8 cellular contexts compared by ENCODE assay signal in the genomic region with DNA sequence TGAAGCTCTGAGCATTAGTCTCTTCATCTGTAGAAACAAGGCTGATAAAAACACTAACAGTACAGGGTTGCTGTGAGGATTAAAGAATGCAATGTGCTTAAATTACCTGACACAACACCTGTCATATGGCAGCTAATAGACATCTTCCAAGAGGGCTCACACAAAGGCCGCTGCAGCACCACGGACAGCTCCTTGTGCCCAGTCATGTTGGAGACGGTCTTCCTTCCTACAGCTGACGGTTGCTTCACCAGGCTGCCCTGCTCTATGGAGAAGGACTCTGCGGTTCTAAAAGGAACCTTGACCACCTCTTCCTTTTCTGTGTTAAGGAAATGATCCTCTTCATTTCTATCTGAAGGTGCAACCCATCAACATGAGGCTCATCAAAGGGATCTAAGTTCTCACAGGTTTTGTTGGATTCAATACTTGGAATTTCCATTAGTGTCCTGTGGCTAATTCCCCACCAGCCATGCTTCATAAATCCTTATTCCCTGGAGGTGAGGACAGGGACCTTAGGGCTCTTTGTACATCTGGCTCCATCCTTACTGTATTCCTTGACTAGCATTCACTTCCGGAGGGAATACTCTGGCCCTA.
A peak's percentile ranks its signal among the peaks of the same experiment; 100 is the strongest.
DNase-seq lines count a peak whose midpoint lies in the region; ATAC-seq, FAIRE-seq and TF ChIP-seq lines count a peak whose summit lies in the region.

No MANE protein-coding gene starts in this region.

- no peak for ATAC-seq in activated T-cell treated with anti-CD3 and anti-CD28 coated beads, Interleukin-2, amount 50 U/mL, for 72 hours (replicated peaks in 1 of 2)
- ATAC-seq in upper lobe of right lung: peak; percentile 67

- H3K4me3 Mint-ChIP-seq in CD4-positive, alpha-beta memory T cell: no peak overlapping the region
- H3K4me3 Mint-ChIP-seq in activated T-cell treated with anti-CD3 and anti-CD28 coated beads, Interleukin-2, amount 50 U/mL, for 72 hours: no peak overlapping the region

- no peak overlapping the region for H3K4me3 ChIP-seq in CD4-positive, alpha-beta memory T cell (ENCODE audit: low read length in 2 of 2)
- H3K4me3 ChIP-seq in keratinocyte (ENCODE audit: control insufficient read depth in 2 of 3, extremely low read depth in 1 of 3, insufficient read depth in 2 of 3, low read depth in 1 of 3, low read length in 3 of 3) (no peak overlapping the region), upper lobe of right lung (no peak overlapping the region), sigmoid colon (no peak overlapping the region)

- no peaks in the 10 kb centered on the region for H3K36me3 ChIP-seq in CD4-positive, alpha-beta memory T cell (ENCODE audit: insufficient read depth, low read length)
- H3K36me3 ChIP-seq in keratinocyte (ENCODE audit: control insufficient read depth in 2 of 2, extremely low read depth in 1 of 2, insufficient read depth in 2 of 2, low read length in 2 of 2): no peaks in the 10 kb centered on the region
- H3K36me3 ChIP-seq in upper lobe of right lung: no peaks in the 10 kb centered on the region
- H3K36me3 ChIP-seq in sigmoid colon: no peaks in the 10 kb centered on the region

- TF ChIP-seq CTCF in keratinocyte (optimal IDR thresholded peaks at IDR 0.05 in 1 of 3, IDR thresholded peaks at IDR 0.05 in 1 of 3, conservative IDR thresholded peaks at IDR 0.05 in 1 of 3; ENCODE audit: extremely low read depth in 1 of 3, insufficient read depth in 2 of 3, low read length in 3 of 3) (no peak), upper lobe of right lung (IDR thresholded peaks at IDR 0.05) (no peak), sigmoid colon (IDR thresholded peaks at IDR 0.05) (no peak)

- H3K4me1 ChIP-seq in CD4-positive, alpha-beta memory T cell (ENCODE audit: insufficient read depth, low read length): no peaks in the 10 kb centered on the region
- H3K4me1 ChIP-seq in keratinocyte (ENCODE audit: control insufficient read depth, extremely low read depth, insufficient read depth, low read length): no peaks in the 10 kb centered on the region
- no peaks in the 10 kb centered on the region for H3K4me1 ChIP-seq in upper lobe of right lung
- no peaks in the 10 kb centered on the region for H3K4me1 ChIP-seq in sigmoid colon

- intact Hi-C loops in CD4-positive, alpha-beta memory T cell (cut with micrococcal nuclease): no loop called here
- intact Hi-C loops in upper lobe of right lung (cut with DNase I) (no loop called here), sigmoid colon (cut with DNase I) (no loop called here)

- H3K79me2 ChIP-seq in keratinocyte (ENCODE audit: control insufficient read depth, insufficient read depth, low read length): no peaks in the 10 kb centered on the region

- no peak for TF ChIP-seq EP300 in sigmoid colon (IDR thresholded peaks at IDR 0.05)

- no peak overlapping the region for H3K9ac ChIP-seq in keratinocyte (ENCODE audit: control insufficient read depth, extremely low read depth, insufficient read depth, low read length)

- no peak overlapping the region for H3K4me2 ChIP-seq in keratinocyte (ENCODE audit: control insufficient read depth, extremely low read depth, insufficient read depth, low read depth, low read length)

- dilution Hi-C loops in keratinocyte (cut with MboI; ENCODE audit: extremely low pct_ligation_motif_present, low sequenced_read_pairs): no loop called here

- WGBS in sigmoid colon, 2 donors: 24 to 27% methylated on average over 6 of the region's 6 CpGs

- no peaks in the 10 kb centered on the region for H3K9me3 Mint-ChIP-seq in CD4-positive, alpha-beta memory T cell
- no peaks in the 10 kb centered on the region for H3K9me3 Mint-ChIP-seq in activated T-cell treated with anti-CD3 and anti-CD28 coated beads, Interleukin-2, amount 50 U/mL, for 72 hours

- POLR2A ChIA-PET in CD4-positive, alpha-beta memory T cell (lab: Charles Lee; ENCODE audit: partially characterized antibody): no interaction called here

- peak; percentile 57 for FAIRE-seq in keratinocyte (lab: Jason Lieb, UNC)

- TF ChIP-seq POLR2A in sigmoid colon (IDR thresholded peaks at IDR 0.05): no peak

- no peaks in the 10 kb centered on the region for H3K9me3 ChIP-seq in CD4-positive, alpha-beta memory T cell (ENCODE audit: control insufficient read depth in 1 of 2, low read length in 2 of 2)
- H3K9me3 ChIP-seq in keratinocyte (ENCODE audit: control insufficient read depth, low read depth, low read length) (no peaks in the 10 kb centered on the region), upper lobe of right lung (no peaks in the 10 kb centered on the region), sigmoid colon (no peaks in the 10 kb centered on the region)

- no peaks in the 10 kb centered on the region for H3K36me3 Mint-ChIP-seq in CD4-positive, alpha-beta memory T cell
- no peaks in the 10 kb centered on the region for H3K36me3 Mint-ChIP-seq in activated T-cell treated with anti-CD3 and anti-CD28 coated beads, Interleukin-2, amount 50 U/mL, for 72 hours (ENCODE audit: insufficient read depth in 2 of 2)

- H3K27me3 ChIP-seq in CD4-positive, alpha-beta memory T cell (ENCODE audit: insufficient read depth, low read length): no peaks in the 10 kb centered on the region
- H3K27me3 ChIP-seq in keratinocyte (ENCODE audit: control insufficient read depth, extremely low read depth, insufficient read depth, low read length) (no peaks in the 10 kb centered on the region), upper lobe of right lung (no peaks in the 10 kb centered on the region), sigmoid colon (no peaks in the 10 kb centered on the region)

- DNase-seq in CD4-positive, alpha-beta memory T cell: peak in 4 of 5 donors; percentile 4 to 24 (median 8)
- peak; percentile 27 for DNase-seq in NAMALWA (ENCODE audit: low spot score)
- peak; percentile 31 to 35 for DNase-seq in activated T-cell treated with anti-CD3 and anti-CD28 coated beads, Interleukin-2, amount 50 U/mL, for 72 hours
- DNase-seq in keratinocyte (ENCODE audit: low read depth, low spot score): peak; percentile 15
- peak; percentile 79 for DNase-seq in upper lobe of right lung
- no peak for DNase-seq in sigmoid colon
- no peak for DNase-seq in NCI-H1092 treated with DMSO at 0.1 percent for 48 hours (lab: John Stamatoyannopoulos, UW)
- DNase-seq in SHP77 (lab: John Stamatoyannopoulos, UW): no peak

- H3K27me3 Mint-ChIP-seq in CD4-positive, alpha-beta memory T cell: peaks cover 20 to 21% of the 10 kb centered on the region in 2 donors
- peaks cover 31% of the 10 kb centered on the region for H3K27me3 Mint-ChIP-seq in activated T-cell treated with anti-CD3 and anti-CD28 coated beads, Interleukin-2, amount 50 U/mL, for 72 hours (ENCODE audit: low read depth)

- no peak overlapping the region for H2AFZ ChIP-seq in keratinocyte (ENCODE audit: control insufficient read depth, low read length)

- H3K4me1 Mint-ChIP-seq in CD4-positive, alpha-beta memory T cell: no peaks in the 10 kb centered on the region
- H3K4me1 Mint-ChIP-seq in activated T-cell treated with anti-CD3 and anti-CD28 coated beads, Interleukin-2, amount 50 U/mL, for 72 hours (ENCODE audit: low read depth): no peaks in the 10 kb centered on the region

- H3K9me1 ChIP-seq in keratinocyte (ENCODE audit: control insufficient read depth, extremely low read depth, insufficient read depth, low read length): no peaks in the 10 kb centered on the region

- CTCF ChIA-PET in CD4-positive, alpha-beta memory T cell (lab: Charles Lee; ENCODE audit: partially characterized antibody): no interaction called here

- H3K27ac Mint-ChIP-seq in CD4-positive, alpha-beta memory T cell: no peak overlapping the region
- H3K27ac Mint-ChIP-seq in activated T-cell treated with anti-CD3 and anti-CD28 coated beads, Interleukin-2, amount 50 U/mL, for 72 hours: no peak overlapping the region

- no peaks in the 10 kb centered on the region for H4K20me1 ChIP-seq in keratinocyte (ENCODE audit: control insufficient read depth, extremely low read depth, insufficient read depth, low read length)

- H3K27ac ChIP-seq in CD4-positive, alpha-beta memory T cell (ENCODE audit: low read depth, low read length): no peak overlapping the region
- H3K27ac ChIP-seq in keratinocyte (ENCODE audit: control insufficient read depth, insufficient read depth, low read length) (no peak overlapping the region), upper lobe of right lung (no peak overlapping the region), sigmoid colon (no peak overlapping the region)

Comparison
In these comparisons a context has a peak if more than half of its experiments do, and no peak if none do; other contexts are left out.
1. DNase-seq: peak in CD4-positive, alpha-beta memory T cell (4 of 5), NAMALWA (single experiment), activated T-cell treated with anti-CD3 and anti-CD28 coated beads, Interleukin-2, amount 50 U/mL, for 72 hours (2 of 2), keratinocyte (single experiment) and upper lobe of right lung (single experiment); none in sigmoid colon (single experiment), NCI-H1092 treated with DMSO at 0.1 percent for 48 hours (single experiment) and SHP77 (0 of 2).